In the genomic region with DNA sequence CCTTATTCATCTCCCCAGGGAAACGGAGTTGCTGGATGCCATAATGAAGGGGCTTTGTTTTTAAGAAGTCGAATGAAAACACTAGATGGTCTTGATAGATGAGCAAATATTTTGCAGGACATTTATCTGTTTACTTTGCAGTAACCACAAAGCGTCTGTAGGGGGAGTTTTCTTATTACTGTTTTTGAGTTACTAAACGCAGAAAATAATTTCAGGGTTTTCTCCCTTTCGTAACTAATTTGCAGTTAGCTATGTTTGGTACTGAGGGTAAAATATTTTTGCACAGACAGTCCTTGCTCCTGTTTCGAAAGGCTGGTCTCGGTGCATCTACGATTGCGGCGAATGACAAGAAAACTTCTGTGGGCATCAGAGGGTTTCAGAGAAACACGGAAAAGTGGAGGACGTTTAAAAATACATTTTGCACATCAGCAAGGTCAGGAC, we compare ENCODE assay signal across 8 cellular contexts.
DNase-seq lines count a peak whose midpoint lies in the region; ATAC-seq and TF ChIP-seq lines count a peak whose summit lies in the region.

No MANE protein-coding gene starts in this region.

- no TSS peak for BruUV-seq in HCT116 (replicated peaks; lab: Mats Ljungman, UMichigan)

- ATAC-seq in HCT116 (no peak), HG02678 (IDR thresholded peaks at IDR 0.05; ENCODE audit: unreplicated experiment) (no peak), HG02798 (IDR thresholded peaks at IDR 0.05; ENCODE audit: poor library complexity, unreplicated experiment) (no peak), GM21723 (IDR thresholded peaks at IDR 0.05; ENCODE audit: unreplicated experiment) (no peak), GM18868 (IDR thresholded peaks at IDR 0.05; ENCODE audit: unreplicated experiment) (no peak)

- H3K9ac ChIP-seq in HCT116 (ENCODE audit: low read length), result no peak overlapping the region

- H3K9me2 ChIP-seq in HCT116 (ENCODE audit: insufficient read depth), result no peaks in the 10 kb centered on the region

- H3K36me3 ChIP-seq in HCT116 (ENCODE audit: control insufficient read depth in 1 of 2, insufficient read depth in 2 of 2, low read length in 2 of 2), result no peaks in the 10 kb centered on the region
- no peaks in the 10 kb centered on the region for H3K36me3 ChIP-seq in WERI-Rb-1

- H3K27ac ChIP-seq in HCT116 (ENCODE audit: low read depth, low read length), result no peak overlapping the region
- H3K27ac ChIP-seq in WERI-Rb-1, result no peak overlapping the region

- DNase-seq in ACHN (peak; percentile 32), HCT116 (ENCODE audit: low read depth, low spot score) (peak; percentile 35), WERI-Rb-1 (no peak), left kidney (ENCODE audit: low read depth, low spot score) (peak; percentile 57)

- H3K27me3 ChIP-seq in HCT116 (ENCODE audit: insufficient read depth, low read length) (peaks cover 20% of the 10 kb centered on the region), WERI-Rb-1 (ENCODE audit: insufficient read depth, low read depth, severe bottlenecking) (no peaks in the 10 kb centered on the region)

- POLR2A ChIA-PET in HCT116 (lab: Charles Lee), result no interaction called here

- RAD21 ChIA-PET in HCT116 (lab: Charles Lee; ENCODE audit: low non-redundant PET in 1 of 2, low total read pairs in 2 of 2, uncharacterized antibody in 2 of 2, unreplicated experiment in 2 of 2), result no interaction called here

- no peaks in the 10 kb centered on the region for H3K79me2 ChIP-seq in HCT116 (ENCODE audit: insufficient read depth, low read length)

- TF ChIP-seq POLR2A in HCT116 (IDR thresholded peaks at IDR 0.05; ENCODE audit: borderline replicate concordance, extremely low read depth, insufficient read depth, insufficient read length), result no peak

- TF ChIP-seq CTCF in HCT116 (IDR thresholded peaks at IDR 0.05 in 2 of 3, conservative IDR thresholded peaks at IDR 0.05 in 1 of 3; ENCODE audit: borderline replicate concordance in 1 of 3, insufficient read depth in 1 of 3, low read depth in 2 of 3, low read length in 2 of 3), result peak; percentile 44 to 75 (median 70); a peak in 5 of 6 replicates
- peak; percentile 33 for TF ChIP-seq CTCF in WERI-Rb-1 (IDR thresholded peaks at IDR 0.05; ENCODE audit: low read depth, low read length)

- H2AFZ ChIP-seq in HCT116 (ENCODE audit: low read depth, low read length, poor library complexity, severe bottlenecking), result peak overlapping the region; percentile 77

- H3K4me2 ChIP-seq in HCT116 (ENCODE audit: low read length), result peak overlapping the region; percentile 26; the same call in 1 of the 2 replicates

- in situ Hi-C loops in ACHN (cut with HindIII; ENCODE audit: low pct_ligation_motif_present, low pct_unique_long_range_greater_than_20kb, low sequenced_read_pairs), result no loop called here

- H4K20me1 ChIP-seq in HCT116 (ENCODE audit: insufficient read depth), result no peaks in the 10 kb centered on the region

- CTCF ChIA-PET in HCT116 (lab: Charles Lee), result interaction anchor here (0.9 to 1.7 kb wide), 3 partner anchors 12 to 101 kb away, joined by 3 to 4 read pairs (median 3); no protein-coding TSS in a partner anchor

- H3K9me3 ChIP-seq in HCT116 (ENCODE audit: control insufficient read depth in 1 of 2, insufficient read depth in 1 of 2, low read depth in 1 of 2, low read length in 2 of 2) (no peaks in the 10 kb centered on the region), WERI-Rb-1 (ENCODE audit: severe bottlenecking) (no peaks in the 10 kb centered on the region)

- TF ChIP-seq RAD21 in HCT116 (IDR thresholded peaks at IDR 0.05; ENCODE audit: low read depth), result peak; percentile 53

- peaks cover 21 to 35% of the 10 kb centered on the region in 2 experiments for H3K4me1 ChIP-seq in HCT116 (ENCODE audit: control insufficient read depth in 1 of 2, insufficient read depth in 2 of 2, low read length in 2 of 2)

- H3K4me3 ChIP-seq in HCT116 (replicated peaks in 1 of 2; ENCODE audit: low read depth in 1 of 2, low read length in 2 of 2) (no peak overlapping the region), WERI-Rb-1 (ENCODE audit: low read depth, low read length) (no peak overlapping the region)

- intact Hi-C loops in HCT116 (cut with micrococcal nuclease), result loop anchor here (5.0 kb wide), 1 partner anchor 210 kb away; no protein-coding TSS in a partner anchor

TF ChIP-seq in HCT116, 20 proteins besides CTCF, POLR2A, EP300 and RAD21:
- TF ChIP-seq EZH2 (IDR thresholded peaks at IDR 0.05) (no peak), POLR2AphosphoS5 (IDR thresholded peaks at IDR 0.05; ENCODE audit: low read depth, low read length) (no peak), FOSL1 (IDR thresholded peaks at IDR 0.05; ENCODE audit: low read depth) (no peak), YY1 (IDR thresholded peaks at IDR 0.05; ENCODE audit: extremely low read depth, insufficient replicate concordance, low read depth, low read length) (no peak), JUND (IDR thresholded peaks at IDR 0.05) (no peak), SP1 (IDR thresholded peaks at IDR 0.05; ENCODE audit: low read depth) (no peak), TCF7L2 (IDR thresholded peaks at IDR 0.05; ENCODE audit: borderline replicate concordance, extremely low read depth, insufficient read depth, insufficient read length) (no peak), EZH2phosphoT487 (IDR thresholded peaks at IDR 0.05; ENCODE audit: borderline replicate concordance) (no peak), EGR1 (IDR thresholded peaks at IDR 0.05; ENCODE audit: low read depth) (no peak), ZFX (IDR thresholded peaks at IDR 0.05) (no peak), SIN3A (IDR thresholded peaks at IDR 0.05; ENCODE audit: low read depth) (no peak), CBX3 (IDR thresholded peaks at IDR 0.05; ENCODE audit: low read depth) (no peak), CEBPB (IDR thresholded peaks at IDR 0.05; ENCODE audit: low read depth) (no peak), ZNF274 (IDR thresholded peaks at IDR 0.05; ENCODE audit: low read depth, low read length) (no peak), SRF (IDR thresholded peaks at IDR 0.05; ENCODE audit: low read depth) (no peak)
- TF ChIP-seq, protein P1, sequence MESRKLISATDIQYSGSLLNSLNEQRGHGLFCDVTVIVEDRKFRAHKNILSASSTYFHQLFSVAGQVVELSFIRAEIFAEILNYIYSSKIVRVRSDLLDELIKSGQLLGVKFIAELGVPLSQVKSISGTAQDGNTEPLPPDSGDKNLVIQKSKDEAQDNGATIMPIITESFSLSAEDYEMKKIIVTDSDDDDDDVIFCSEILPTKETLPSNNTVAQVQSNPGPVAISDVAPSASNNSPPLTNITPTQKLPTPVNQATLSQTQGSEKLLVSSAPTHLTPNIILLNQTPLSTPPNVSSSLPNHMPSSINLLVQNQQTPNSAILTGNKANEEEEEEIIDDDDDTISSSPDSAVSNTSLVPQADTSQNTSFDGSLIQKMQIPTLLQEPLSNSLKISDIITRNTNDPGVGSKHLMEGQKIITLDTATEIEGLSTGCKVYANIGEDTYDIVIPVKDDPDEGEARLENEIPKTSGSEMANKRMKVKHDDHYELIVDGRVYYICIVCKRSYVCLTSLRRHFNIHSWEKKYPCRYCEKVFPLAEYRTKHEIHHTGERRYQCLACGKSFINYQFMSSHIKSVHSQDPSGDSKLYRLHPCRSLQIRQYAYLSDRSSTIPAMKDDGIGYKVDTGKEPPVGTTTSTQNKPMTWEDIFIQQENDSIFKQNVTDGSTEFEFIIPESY (IDR thresholded peaks at IDR 0.05; ENCODE audit: extremely low read depth, insufficient replicate concordance, low read length), result no peak
- TF ChIP-seq, protein P2, sequence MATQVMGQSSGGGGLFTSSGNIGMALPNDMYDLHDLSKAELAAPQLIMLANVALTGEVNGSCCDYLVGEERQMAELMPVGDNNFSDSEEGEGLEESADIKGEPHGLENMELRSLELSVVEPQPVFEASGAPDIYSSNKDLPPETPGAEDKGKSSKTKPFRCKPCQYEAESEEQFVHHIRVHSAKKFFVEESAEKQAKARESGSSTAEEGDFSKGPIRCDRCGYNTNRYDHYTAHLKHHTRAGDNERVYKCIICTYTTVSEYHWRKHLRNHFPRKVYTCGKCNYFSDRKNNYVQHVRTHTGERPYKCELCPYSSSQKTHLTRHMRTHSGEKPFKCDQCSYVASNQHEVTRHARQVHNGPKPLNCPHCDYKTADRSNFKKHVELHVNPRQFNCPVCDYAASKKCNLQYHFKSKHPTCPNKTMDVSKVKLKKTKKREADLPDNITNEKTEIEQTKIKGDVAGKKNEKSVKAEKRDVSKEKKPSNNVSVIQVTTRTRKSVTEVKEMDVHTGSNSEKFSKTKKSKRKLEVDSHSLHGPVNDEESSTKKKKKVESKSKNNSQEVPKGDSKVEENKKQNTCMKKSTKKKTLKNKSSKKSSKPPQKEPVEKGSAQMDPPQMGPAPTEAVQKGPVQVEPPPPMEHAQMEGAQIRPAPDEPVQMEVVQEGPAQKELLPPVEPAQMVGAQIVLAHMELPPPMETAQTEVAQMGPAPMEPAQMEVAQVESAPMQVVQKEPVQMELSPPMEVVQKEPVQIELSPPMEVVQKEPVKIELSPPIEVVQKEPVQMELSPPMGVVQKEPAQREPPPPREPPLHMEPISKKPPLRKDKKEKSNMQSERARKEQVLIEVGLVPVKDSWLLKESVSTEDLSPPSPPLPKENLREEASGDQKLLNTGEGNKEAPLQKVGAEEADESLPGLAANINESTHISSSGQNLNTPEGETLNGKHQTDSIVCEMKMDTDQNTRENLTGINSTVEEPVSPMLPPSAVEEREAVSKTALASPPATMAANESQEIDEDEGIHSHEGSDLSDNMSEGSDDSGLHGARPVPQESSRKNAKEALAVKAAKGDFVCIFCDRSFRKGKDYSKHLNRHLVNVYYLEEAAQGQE (IDR thresholded peaks at IDR 0.05; ENCODE audit: low read depth), result no peak
- TF ChIP-seq, protein P3, sequence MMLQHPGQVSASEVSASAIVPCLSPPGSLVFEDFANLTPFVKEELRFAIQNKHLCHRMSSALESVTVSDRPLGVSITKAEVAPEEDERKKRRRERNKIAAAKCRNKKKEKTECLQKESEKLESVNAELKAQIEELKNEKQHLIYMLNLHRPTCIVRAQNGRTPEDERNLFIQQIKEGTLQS (IDR thresholded peaks at IDR 0.05), result no peak
